Comparison of ENCODE assay signal across 15 cellular contexts in genomic region chr10:89992575-89992974, GRCh38.
"Had no signal": no experiment of that assay in that cellular context is flagged by ENCODE, and none has a peak within 500 bp of the region (broad histone marks: within the 10 kb centered on the region; RNA-seq: fewer than 3 reads in every experiment).

No MANE protein-coding gene starts in this region.

- ATAC-seq: activated naive CD8-positive, alpha-beta T cell treated with anti-CD3 and anti-CD28 coated beads, Interleukin-2, amount 50 U/mL, for 24 hours; activated T-helper 17 cell treated with anti-CD3 and anti-CD28 coated beads, Interleukin-2, amount 50 U/mL, for 72 hours; effector memory CD8-positive, alpha-beta T cell; right cardiac atrium had no signal

- DNase-seq: activated CD4-positive, alpha-beta T cell treated with anti-CD3 and anti-CD28 coated beads, Interleukin-2, amount 50 U/mL, for 48 hours; activated naive CD4-positive, alpha-beta T cell treated with anti-CD3 and anti-CD28 coated beads for 36 hours; activated naive CD8-positive, alpha-beta T cell treated with anti-CD3 and anti-CD28 coated beads, Interleukin-2, amount 50 U/mL, for 24 hours; aorta; effector memory CD8-positive, alpha-beta T cell; head of caudate nucleus; immature natural killer cell; right cardiac atrium; stimulated activated CD4-positive, alpha-beta T cell treated with anti-CD3 and anti-CD28 coated beads, Interleukin-4, amount 100 ng/mL, for 24 hours; stimulated activated naive CD4-positive, alpha-beta T cell; tibial artery had no signal

- H3K4me3 ChIP-seq: breast epithelium, prostate gland, skin epidermis, tibial artery had no signal
